Comparison of ENCODE assay signal across 14 cellular contexts in genomic region chr5:9947231-9947693, GRCh38.
DNase-seq lines count a peak whose midpoint lies in the region; ATAC-seq and TF ChIP-seq lines count a peak whose summit lies in the region.
"Had no signal": no experiment of that assay in that cellular context is flagged by ENCODE, and none has a peak within 500 bp of the region (broad histone marks: within the 10 kb centered on the region; RNA-seq: fewer than 3 reads in every experiment).

No MANE protein-coding gene starts in this region.

- peak; percentile 70 for DNase-seq in Caki2 (ENCODE audit: low read depth)
- DNase-seq in fibroblast of pulmonary artery (ENCODE audit: low read depth), result peak; percentile 83
- no peak for DNase-seq in effector memory CD8-positive, alpha-beta T cell
- no peak for DNase-seq in SIG-M5 (lab: John Stamatoyannopoulos, UW)
- DNase-seq in A172 (ENCODE audit: low spot score), result no peak
- DNase-seq in NCI-H1436 (lab: John Stamatoyannopoulos, UW), result no peak
- DNase-seq: activated CD4-positive, alpha-beta T cell treated with anti-CD3 and anti-CD28 coated beads, Interleukin-2, amount 50 U/mL, for 1 hour; NCI-H2171; OCI-M1; T-helper 2 cell had no signal

- H3K36me3 Mint-ChIP-seq in effector memory CD8-positive, alpha-beta T cell (ENCODE audit: insufficient read depth), result no peaks in the 10 kb centered on the region
- H3K36me3 Mint-ChIP-seq: natural killer cell treated with Interleukin-12 subunit alpha and Interleukin-12 subunit beta and Interleukin-15 and Interleukin-18, amount 100 ng/mL, for 72 hours; type B pancreatic cell had no signal

- no peak overlapping the region for H3K4me3 Mint-ChIP-seq in effector memory CD8-positive, alpha-beta T cell
- H3K4me3 Mint-ChIP-seq: natural killer cell treated with Interleukin-12 subunit alpha and Interleukin-12 subunit beta and Interleukin-15 and Interleukin-18, amount 100 ng/mL, for 72 hours; type B pancreatic cell had no signal

- in situ Hi-C loops in Caki2 (cut with HindIII; ENCODE audit: low pct_unique_long_range_greater_than_20kb, low sequenced_read_pairs), result no loop called here

- no peak for TF ChIP-seq CTCF in fibroblast of pulmonary artery (IDR thresholded peaks at IDR 0.05; ENCODE audit: low read length, missing control alignments)

- no peak overlapping the region for H3K27ac Mint-ChIP-seq in effector memory CD8-positive, alpha-beta T cell
- H3K27ac Mint-ChIP-seq: natural killer cell treated with Interleukin-12 subunit alpha and Interleukin-12 subunit beta and Interleukin-15 and Interleukin-18, amount 100 ng/mL, for 72 hours; type B pancreatic cell had no signal

- H3K27me3 Mint-ChIP-seq in effector memory CD8-positive, alpha-beta T cell, result peaks cover 0 to 5% of the 10 kb centered on the region in 2 donors
- H3K27me3 Mint-ChIP-seq: natural killer cell treated with Interleukin-12 subunit alpha and Interleukin-12 subunit beta and Interleukin-15 and Interleukin-18, amount 100 ng/mL, for 72 hours had no signal

- H3K4me1 Mint-ChIP-seq in effector memory CD8-positive, alpha-beta T cell (ENCODE audit: low read depth in 2 of 2), result no peaks in the 10 kb centered on the region

- H3K9me3 Mint-ChIP-seq in effector memory CD8-positive, alpha-beta T cell, result peaks cover 16 to 18% of the 10 kb centered on the region in 2 donors

- H3K4me3 ChIP-seq in fibroblast of pulmonary artery (replicated peaks; ENCODE audit: low read depth, low read length), result no peak overlapping the region

- ATAC-seq in GM21390 (IDR thresholded peaks at IDR 0.05; ENCODE audit: unreplicated experiment), result peak; percentile 56
- ATAC-seq in HG03442 (IDR thresholded peaks at IDR 0.05; ENCODE audit: unreplicated experiment), result peak; percentile 45
- no peak for ATAC-seq in effector memory CD8-positive, alpha-beta T cell (replicated peaks)
- ATAC-seq: natural killer cell treated with Interleukin-12 subunit alpha and Interleukin-12 subunit beta and Interleukin-15 and Interleukin-18, amount 100 ng/mL, for 72 hours had no signal

Comparison
In these comparisons a context has a peak if more than half of its experiments do, and no peak if none do; other contexts are left out.
1. DNase-seq: peak in Caki2 (single experiment) and fibroblast of pulmonary artery (single experiment); none in effector memory CD8-positive, alpha-beta T cell (0 of 3), SIG-M5 (single experiment), A172 (single experiment) and NCI-H1436 (single experiment).